ENCODE assay signal across 25 cellular contexts in genomic region chr10:94489976-94490788, GRCh38.
"Had no signal": no experiment of that assay in that cellular context is flagged by ENCODE, and none has a peak within 500 bp of the region (broad histone marks: within the 10 kb centered on the region; RNA-seq: fewer than 3 reads in every experiment).

No MANE protein-coding gene starts in this region.

- DNase-seq: activated CD4-positive, alpha-beta T cell treated with anti-CD3 and anti-CD28 coated beads for 48 hours; activated CD4-positive, alpha-beta T cell treated with anti-CD3 and anti-CD28 coated beads, Interleukin-2, amount 50 U/mL, for 4 hours; activated CD4-positive, CD25-positive, alpha-beta regulatory T cell treated with anti-CD3 and anti-CD28 coated beads, Interleukin-2, amount 50 U/mL, for 72 hours; activated CD8-positive, alpha-beta memory T cell treated with anti-CD3 and anti-CD28 coated beads, Interleukin-2, amount 50 U/mL, for 48 hours; activated CD8-positive, alpha-beta T cell treated with anti-CD3 and anti-CD28 coated beads, Interleukin-2, amount 10 ng/mL, durations not matched to agents 7 days and 5 days; activated effector memory CD4-positive, alpha-beta T cell treated with Interleukin-2 at 50 U/mL for 16 hours; activated naive CD4-positive, alpha-beta T cell; activated T-cell treated with anti-CD3 and anti-CD28 coated beads, Interleukin-2, amount 50 U/mL, for 1 hour; aorta; central memory CD4-positive, alpha-beta T cell; Karpas-422; MM.1S; NCI-H1105; NCI-H1436; NCI-H1694 treated with DMSO at 0.1 percent for 48 hours; NCI-H2029 treated with DMSO at 0.1 percent for 48 hours; NCI-H446 treated with DMSO at 0.1 percent for 48 hours; NCI-H524 treated with DMSO at 0.1 percent for 48 hours; NCI-H748 treated with DMSO at 0.1 percent for 48 hours; Peyer's patch; Right ventricle myocardium superior; SJCRH30 had no signal

- H3K36me3 ChIP-seq: breast epithelium, SJCRH30 had no signal

- H3K27ac ChIP-seq: breast epithelium, Peyer's patch, RWPE1, SJCRH30 had no signal

- ATAC-seq: activated CD8-positive, alpha-beta T cell treated with anti-CD3 and anti-CD28 coated beads, Interleukin-2, amount 10 ng/mL, durations not matched to agents 7 days and 5 days; WTC11 had no signal

- H3K27me3 ChIP-seq: breast epithelium, Peyer's patch, SJCRH30 had no signal

- H3K9me3 ChIP-seq: breast epithelium, Peyer's patch, SJCRH30 had no signal

- H3K4me3 ChIP-seq: breast epithelium, Peyer's patch, SJCRH30 had no signal

- H3K4me1 ChIP-seq: breast epithelium, Peyer's patch, SJCRH30 had no signal
